8 cellular contexts compared by ENCODE assay signal in the genomic region with DNA sequence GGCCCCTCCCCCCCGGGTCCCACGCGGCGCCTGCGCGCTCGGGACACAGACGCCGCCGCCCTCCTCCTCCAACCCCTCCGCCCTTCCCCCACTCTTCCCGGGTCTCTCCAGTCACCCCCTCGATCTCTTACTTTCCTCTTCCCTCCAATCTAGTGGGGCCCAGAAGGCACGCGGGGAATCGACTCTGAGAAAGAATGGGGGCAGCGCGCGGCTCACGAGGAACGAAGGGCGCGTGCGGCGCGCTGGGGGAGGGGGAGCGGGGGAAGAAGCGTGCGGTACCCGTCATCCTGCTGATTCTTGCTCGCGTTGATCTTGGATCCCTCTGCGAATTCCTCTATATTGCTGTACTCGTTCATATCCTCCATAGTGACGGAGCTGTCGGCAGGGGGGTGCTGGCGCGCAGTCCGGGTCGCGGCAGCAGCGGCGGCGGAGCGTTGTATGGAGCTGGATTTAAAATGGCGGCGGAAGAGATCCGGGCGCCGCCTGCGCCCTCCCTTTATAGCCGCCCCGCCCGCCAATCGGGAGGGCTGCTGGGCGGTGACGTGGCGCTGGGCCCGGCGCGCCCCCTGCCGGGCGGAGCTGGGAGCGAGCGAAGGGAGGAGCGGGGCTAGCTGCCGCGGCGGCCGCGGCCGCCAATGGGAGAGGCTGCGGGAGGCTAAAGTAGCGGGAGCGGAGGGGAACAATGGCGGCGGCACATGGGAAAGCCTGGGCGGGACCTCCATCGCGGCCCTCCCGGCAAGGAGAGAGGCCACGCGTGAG. TPM values are rescaled to one million over a fixed set of nuclear protein-coding genes. Genes with fewer than 3 reads are reported as not detected.
DNase-seq lines count a peak whose midpoint lies in the region; TF ChIP-seq lines count a peak whose summit lies in the region.

No MANE protein-coding gene starts in this region.

- H3K4me1 ChIP-seq in SJSA1 (replicated peaks): peaks cover 32% of the 10 kb centered on the region
- peaks cover 20% of the 10 kb centered on the region for H3K4me1 ChIP-seq in thymus (ENCODE audit: control insufficient read depth, insufficient read depth, low read length)

- CTCF ChIA-PET in GM10248 (lab: Yijun Ruan, JAX): interaction anchor here (0.7 to 3.6 kb wide), 29 partner anchors 8 to 383 kb away, joined by 3 to 19 read pairs (median 4); partner anchors contain the start of gene HNRNPD
- CTCF ChIA-PET in activated naive CD4-positive, alpha-beta T cell treated with anti-CD3 and anti-CD28 coated beads, Interleukin-2, amount 10 ng/mL, durations not matched to agents 7 days and 5 days (lab: Charles Lee): interaction anchor here (0.6 to 2.3 kb wide), 7 partner anchors 10 to 58 kb away, joined by 3 to 17 read pairs (median 5); partner anchors contain the start of gene HNRNPD

- H3K27me3 Mint-ChIP-seq in HFFc6 (ENCODE audit: insufficient read depth) (peaks cover 20% of the 10 kb centered on the region), osteocyte (ENCODE audit: unreplicated experiment) (no peaks in the 10 kb centered on the region)
- H3K27me3 Mint-ChIP-seq in activated naive CD4-positive, alpha-beta T cell treated with anti-CD3 and anti-CD28 coated beads, Interleukin-2, amount 10 ng/mL, durations not matched to agents 7 days and 5 days: peaks cover 8% of the 10 kb centered on the region

- peak; percentile 93 for TF ChIP-seq CTCF in GM10248 (IDR thresholded peaks at IDR 0.05; ENCODE audit: control extremely low read depth, extremely low read depth, low read depth, missing control alignments)
- peak; percentile 99 for TF ChIP-seq CTCF in HFFc6 (IDR thresholded peaks at IDR 0.05)
- TF ChIP-seq CTCF in osteocyte (IDR thresholded peaks at IDR 0.05): peak; percentile 98

- H3K27ac ChIP-seq in SJSA1 (peak overlapping the region; percentile 96), thymus (ENCODE audit: low read depth) (peak overlapping the region; percentile 99)

- under 1% methylated on average over 83 of the region's 83 CpGs for WGBS in thymus

- H3K4me1 Mint-ChIP-seq in HFFc6 (ENCODE audit: low read depth) (peaks cover 61% of the 10 kb centered on the region), osteocyte (ENCODE audit: unreplicated experiment) (peaks cover 59% of the 10 kb centered on the region)
- H3K4me1 Mint-ChIP-seq in activated naive CD4-positive, alpha-beta T cell treated with anti-CD3 and anti-CD28 coated beads, Interleukin-2, amount 10 ng/mL, durations not matched to agents 7 days and 5 days: peaks cover 60% of the 10 kb centered on the region

- H3K27ac Mint-ChIP-seq in HFFc6 (peak overlapping the region; percentile 99), osteocyte (ENCODE audit: unreplicated experiment) (peak overlapping the region; percentile 98)
- H3K27ac Mint-ChIP-seq in activated naive CD4-positive, alpha-beta T cell treated with anti-CD3 and anti-CD28 coated beads, Interleukin-2, amount 10 ng/mL, durations not matched to agents 7 days and 5 days: peak overlapping the region; percentile 99

- H3K4me3 ChIP-seq in SJSA1 (peak overlapping the region; percentile 69), thymus (ENCODE audit: low read length) (peak overlapping the region; percentile 99)

- H3K9me3 Mint-ChIP-seq in HFFc6: peaks cover 4% of the 10 kb centered on the region; the same call in 1 of the 2 replicates
- no peaks in the 10 kb centered on the region for H3K9me3 Mint-ChIP-seq in activated naive CD4-positive, alpha-beta T cell treated with anti-CD3 and anti-CD28 coated beads, Interleukin-2, amount 10 ng/mL, durations not matched to agents 7 days and 5 days
- H3K9me3 Mint-ChIP-seq in osteocyte (ENCODE audit: unreplicated experiment): no peaks in the 10 kb centered on the region

- H3K27me3 ChIP-seq in SJSA1 (replicated peaks): no peaks in the 10 kb centered on the region
- H3K27me3 ChIP-seq in thymus (ENCODE audit: control insufficient read depth, insufficient read depth): no peaks in the 10 kb centered on the region

- peaks cover 59% of the 10 kb centered on the region for H3K36me3 ChIP-seq in SJSA1
- peaks cover 11% of the 10 kb centered on the region for H3K36me3 ChIP-seq in thymus (ENCODE audit: control insufficient read depth, insufficient read depth)

- DNase-seq in GM10248 (ENCODE audit: extremely low spot score): peak; percentile 95
- DNase-seq in HFFc6: peak; percentile 85
- peak; percentile 86 for DNase-seq in MV-4-11 (lab: John Stamatoyannopoulos, UW)
- DNase-seq in SJSA1 (ENCODE audit: low read depth in 1 of 2, low spot score in 2 of 2): peak; percentile 91 to 98
- peak; percentile 92 for DNase-seq in activated naive CD4-positive, alpha-beta T cell treated with anti-CD3 and anti-CD28 coated beads, Interleukin-2, amount 10 ng/mL, durations not matched to agents 7 days and 5 days
- DNase-seq in globus pallidus (ENCODE audit: low spot score): peak; percentile 92
- DNase-seq in osteocyte (ENCODE audit: extremely low spot score, unreplicated experiment): peak; percentile 99

- no peaks in the 10 kb centered on the region for H3K9me3 ChIP-seq in SJSA1 (replicated peaks)
- no peaks in the 10 kb centered on the region for H3K9me3 ChIP-seq in thymus (ENCODE audit: control insufficient read depth)

- H3K36me3 Mint-ChIP-seq in HFFc6 (ENCODE audit: low read depth) (peaks cover 53% of the 10 kb centered on the region), osteocyte (ENCODE audit: unreplicated experiment) (peaks cover 49% of the 10 kb centered on the region)
- H3K36me3 Mint-ChIP-seq in activated naive CD4-positive, alpha-beta T cell treated with anti-CD3 and anti-CD28 coated beads, Interleukin-2, amount 10 ng/mL, durations not matched to agents 7 days and 5 days: peaks cover 62% of the 10 kb centered on the region

- peak overlapping the region; percentile 95 for H3K4me3 Mint-ChIP-seq in HFFc6
- H3K4me3 Mint-ChIP-seq in activated naive CD4-positive, alpha-beta T cell treated with anti-CD3 and anti-CD28 coated beads, Interleukin-2, amount 10 ng/mL, durations not matched to agents 7 days and 5 days: peak overlapping the region; percentile 100
- peak overlapping the region; percentile 99 for H3K4me3 Mint-ChIP-seq in osteocyte (ENCODE audit: unreplicated experiment)

- POLR2A ChIA-PET in GM10248 (lab: Yijun Ruan, JAX): interaction anchor here (0.6 to 2.6 kb wide), 22 partner anchors 9 to 1026 kb away, joined by 3 to 24 read pairs (median 4); partner anchors contain the start of genes COPS4, COQ2, HNRNPD and SCD5

RNA-seq across cellular contexts. Expression of gene HNRNPDL, which starts 1.1 kb away (rescaled TPM):
- total RNA-seq in HFFc6 (2021; fragmentation: NEBNext Ultra II Directional; extraction: Animal tissue kit (Norgen Biotek cat#: 25700)): 100 to 1,000 TPM; 207 to 297 (median 258) TPM
- total RNA-seq in SJSA1 (2014; rRNA removed; shearing (Covaris generic)): 318 and 320 TPM in 2 replicates
- total RNA-seq in osteocyte: 263 and 279 TPM in 2 replicates
- 341 TPM for polyA plus RNA-seq in thymus

RNA-seq across cellular contexts. Expression of gene ENOPH1, which starts 1.2 kb away (rescaled TPM):
- total RNA-seq in HFFc6 (2021; fragmentation: NEBNext Ultra II Directional; extraction: Animal tissue kit (Norgen Biotek cat#: 25700)): 10 to 100 TPM; 30.5 to 39.8 (median 33.5) TPM
- total RNA-seq in SJSA1 (2014; rRNA removed; shearing (Covaris generic)): 78.4 and 87.5 TPM in 2 replicates
- 36.5 and 36.7 TPM in 2 replicates for total RNA-seq in osteocyte
- polyA plus RNA-seq in thymus: 58.1 TPM

RNA-seq across cellular contexts. Expression of gene HNRNPD, which starts 55.4 kb away (rescaled TPM):
- 100 to 1,000 TPM; 149 to 284 (median 243) TPM for total RNA-seq in HFFc6 (2021; fragmentation: NEBNext Ultra II Directional; extraction: Animal tissue kit (Norgen Biotek cat#: 25700))
- total RNA-seq in SJSA1 (2014; rRNA removed; shearing (Covaris generic)): 67.5 and 90.7 TPM in 2 replicates
- total RNA-seq in osteocyte: 189 and 197 TPM in 2 replicates
- 269 TPM for polyA plus RNA-seq in thymus

Comparison
In these comparisons a context has a peak if more than half of its experiments do, and no peak if none do; other contexts are left out.
1. Peak in every context shown above with its lines: DNase-seq, H3K4me3 ChIP-seq and H3K27ac ChIP-seq.